8 cellular contexts compared by ENCODE assay signal in the genomic region with DNA sequence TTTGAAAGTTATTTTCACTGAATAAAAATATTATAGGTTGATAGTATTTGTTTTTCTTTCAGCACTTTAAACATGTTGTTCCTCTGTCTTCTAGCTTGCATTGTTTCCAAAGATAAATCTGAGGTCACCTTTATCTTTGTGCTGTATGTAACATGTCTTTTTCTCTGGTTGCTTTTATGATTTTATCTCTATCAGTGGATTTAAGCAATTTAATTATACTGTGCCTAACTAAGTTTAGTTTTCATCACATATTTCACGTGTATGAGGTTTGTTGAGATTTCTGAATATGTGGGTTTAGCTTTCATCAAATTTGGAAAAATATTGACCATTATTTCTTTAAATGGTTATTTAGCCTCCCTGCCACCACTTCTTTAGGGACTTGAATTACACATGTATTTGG.
"Had no signal": no experiment of that assay in that cellular context is flagged by ENCODE, and none has a peak within 500 bp of the region (broad histone marks: within the 10 kb centered on the region; RNA-seq: fewer than 3 reads in every experiment).

No MANE protein-coding gene starts in this region.

- H3K9ac ChIP-seq: GM23248 had no signal

- H3K27ac Mint-ChIP-seq: HFFc6 had no signal

- H3K36me3 ChIP-seq: HAP-1 had no signal

- H3K4me3 ChIP-seq: GM23248, HAP-1, K562 had no signal

- DNase-seq: GM23248, GOT3, H7, HFFc6, IMR-90 had no signal

- H3K9me3 ChIP-seq: HAP-1 had no signal

- H2AFZ ChIP-seq: GM23248 had no signal

- ATAC-seq: HCT116, K562 had no signal

- H3K9me3 Mint-ChIP-seq: HFFc6 had no signal

- H3K27ac ChIP-seq: GM23248 had no signal

- H3K4me3 Mint-ChIP-seq: HFFc6 had no signal

- H3K4me1 ChIP-seq: HAP-1 had no signal
